32 cellular contexts compared by ENCODE assay signal in the genomic region with DNA sequence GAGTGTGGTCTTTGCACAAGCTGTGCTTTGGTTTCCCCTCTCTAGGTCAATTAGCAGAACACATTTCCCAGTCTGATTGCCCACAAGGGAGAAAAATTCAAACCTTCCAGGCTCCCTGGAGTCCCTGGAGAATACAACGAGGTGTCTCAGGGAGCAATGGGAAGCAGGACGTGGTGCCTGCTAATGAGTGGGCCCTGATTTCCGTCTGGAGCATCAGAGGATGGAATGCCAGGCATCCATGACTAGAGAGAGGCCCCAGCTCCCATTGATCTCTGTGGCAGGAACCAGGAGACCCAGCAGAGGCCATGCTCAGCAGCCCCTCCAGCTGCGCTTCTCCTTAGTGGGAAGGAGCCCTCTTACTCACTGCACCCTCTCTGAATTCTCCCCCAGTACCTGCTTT. TPM values are rescaled to one million over a fixed set of nuclear protein-coding genes. Genes with fewer than 3 reads are reported as not detected.
"Had no signal": no experiment of that assay in that cellular context is flagged by ENCODE, and none has a peak within 500 bp of the region (broad histone marks: within the 10 kb centered on the region; RNA-seq: fewer than 3 reads in every experiment).

No MANE protein-coding gene starts in this region.

- ATAC-seq: activated CD4-positive, CD25-positive, alpha-beta regulatory T cell treated with anti-CD3 and anti-CD28 coated beads, Interleukin-2, amount 50 U/mL, for 24 hours; activated naive CD4-positive, alpha-beta T cell treated with anti-CD3 and anti-CD28 coated beads, Interleukin-2, amount 50 U/mL, for 72 hours; activated T-cell treated with anti-CD3 and anti-CD28 coated beads, Interleukin-2, amount 50 U/mL, for 72 hours; foreskin keratinocyte; gastrocnemius medialis; heart right ventricle; T-helper 17 cell had no signal

- H3K4me1 Mint-ChIP-seq: activated B cell treated with CpG ODN at 0.5 μM for 24 hours; activated CD4-positive, alpha-beta memory T cell treated with anti-CD3 and anti-CD28 coated beads, Interleukin-2, amount 10 ng/mL, durations not matched to agents 7 days and 5 days; activated naive CD4-positive, alpha-beta T cell treated with anti-CD3 and anti-CD28 coated beads, Interleukin-2, amount 10 ng/mL, durations not matched to agents 7 days and 5 days had no signal

- H3K36me3 ChIP-seq: brain microvascular endothelial cell, esophagus muscularis mucosa, gastrocnemius medialis, heart right ventricle, WERI-Rb-1 had no signal

- H3K9me3 Mint-ChIP-seq: activated CD4-positive, alpha-beta memory T cell treated with anti-CD3 and anti-CD28 coated beads, Interleukin-2, amount 10 ng/mL, durations not matched to agents 7 days and 5 days; activated naive CD4-positive, alpha-beta T cell treated with anti-CD3 and anti-CD28 coated beads, Interleukin-2, amount 10 ng/mL, durations not matched to agents 7 days and 5 days; activated naive CD4-positive, alpha-beta T cell treated with anti-CD3 and anti-CD28 coated beads, Interleukin-2, amount 50 U/mL, for 72 hours; activated naive CD8-positive, alpha-beta T cell treated with anti-CD3 and anti-CD28 coated beads, Interleukin-2, amount 10 ng/mL, durations not matched to agents 7 days and 5 days; activated T-cell treated with anti-CD3 and anti-CD28 coated beads, Interleukin-2, amount 50 U/mL, for 24 hours; activated T-cell treated with anti-CD3 and anti-CD28 coated beads, Interleukin-2, amount 50 U/mL, for 72 hours; T-helper 2 cell treated with Interferon-gamma antibody and Interleukin-4, amounts not matched to agents 5 μg/mL and 100 μg/mL, for 36 hours had no signal

- H3K9me3 ChIP-seq: esophagus muscularis mucosa, gastrocnemius medialis, heart right ventricle had no signal

- H3K4me1 ChIP-seq: esophagus muscularis mucosa, foreskin keratinocyte, gastrocnemius medialis, heart right ventricle had no signal

- H3K27ac Mint-ChIP-seq: activated B cell treated with CpG ODN at 0.5 μM for 24 hours; activated CD4-positive, alpha-beta memory T cell treated with anti-CD3 and anti-CD28 coated beads, Interleukin-2, amount 10 ng/mL, durations not matched to agents 7 days and 5 days; activated naive CD4-positive, alpha-beta T cell treated with anti-CD3 and anti-CD28 coated beads, Interleukin-2, amount 10 ng/mL, durations not matched to agents 7 days and 5 days; activated naive CD4-positive, alpha-beta T cell treated with anti-CD3 and anti-CD28 coated beads, Interleukin-2, amount 50 U/mL, for 72 hours; activated naive CD8-positive, alpha-beta T cell treated with anti-CD3 and anti-CD28 coated beads, Interleukin-2, amount 10 ng/mL, durations not matched to agents 7 days and 5 days; activated T-cell treated with anti-CD3 and anti-CD28 coated beads, Interleukin-2, amount 50 U/mL, for 24 hours; activated T-cell treated with anti-CD3 and anti-CD28 coated beads, Interleukin-2, amount 50 U/mL, for 72 hours; T-helper 17 cell; T-helper 2 cell treated with Interferon-gamma antibody and Interleukin-4, amounts not matched to agents 5 μg/mL and 100 μg/mL, for 36 hours had no signal

- H3K36me3 Mint-ChIP-seq: activated naive CD4-positive, alpha-beta T cell treated with anti-CD3 and anti-CD28 coated beads, Interleukin-2, amount 10 ng/mL, durations not matched to agents 7 days and 5 days; activated naive CD4-positive, alpha-beta T cell treated with anti-CD3 and anti-CD28 coated beads, Interleukin-2, amount 50 U/mL, for 72 hours; activated naive CD8-positive, alpha-beta T cell treated with anti-CD3 and anti-CD28 coated beads, Interleukin-2, amount 10 ng/mL, durations not matched to agents 7 days and 5 days had no signal

- DNase-seq: activated B cell treated with CpG ODN at 0.5 μM for 24 hours; activated CD4-positive, alpha-beta memory T cell treated with anti-CD3 and anti-CD28 coated beads, Interleukin-2, amount 10 ng/mL, durations not matched to agents 7 days and 5 days; activated CD4-positive, alpha-beta T cell treated with anti-CD3 and anti-CD28 coated beads for 48 hours; activated CD4-positive, alpha-beta T cell treated with anti-CD3 and anti-CD28 coated beads, Interleukin-2, amount 50 U/mL, for 4 hours; activated CD8-positive, alpha-beta memory T cell treated with anti-CD3 and anti-CD28 coated beads, Interleukin-2, amount 50 U/mL, for 48 hours; activated gamma-delta T cell; activated naive CD4-positive, alpha-beta T cell; activated naive CD4-positive, alpha-beta T cell treated with anti-CD3 and anti-CD28 coated beads, Interleukin-2, amount 10 ng/mL, durations not matched to agents 7 days and 5 days; activated naive CD8-positive, alpha-beta T cell treated with anti-CD3 and anti-CD28 coated beads, Interleukin-2, amount 10 ng/mL, durations not matched to agents 7 days and 5 days; activated T-cell treated with anti-CD3 and anti-CD28 coated beads for 4 hours; activated T-cell treated with anti-CD3 and anti-CD28 coated beads, Interleukin-2, amount 50 U/mL, for 24 hours; activated T-cell treated with anti-CD3 and anti-CD28 coated beads, Interleukin-2, amount 50 U/mL, for 72 hours; brain microvascular endothelial cell; caudate nucleus; cortex of kidney; dermis blood vessel endothelial cell; effector memory CD4-positive, alpha-beta T cell; erythroblast; foreskin keratinocyte; gastrocnemius medialis; glutamatergic neuron; heart right ventricle; T-helper 1 cell; T-helper 17 cell; T1000; WERI-Rb-1 had no signal

- H3K27ac ChIP-seq: brain microvascular endothelial cell, esophagus muscularis mucosa, foreskin keratinocyte, gastrocnemius medialis, heart right ventricle, WERI-Rb-1 had no signal

- H3K4me3 ChIP-seq: esophagus muscularis mucosa, gastrocnemius medialis, heart right ventricle had no signal

- H3K4me3 Mint-ChIP-seq: activated B cell treated with CpG ODN at 0.5 μM for 24 hours; activated CD4-positive, alpha-beta memory T cell treated with anti-CD3 and anti-CD28 coated beads, Interleukin-2, amount 10 ng/mL, durations not matched to agents 7 days and 5 days; activated naive CD4-positive, alpha-beta T cell treated with anti-CD3 and anti-CD28 coated beads, Interleukin-2, amount 10 ng/mL, durations not matched to agents 7 days and 5 days; activated naive CD8-positive, alpha-beta T cell treated with anti-CD3 and anti-CD28 coated beads, Interleukin-2, amount 10 ng/mL, durations not matched to agents 7 days and 5 days; activated T-cell treated with anti-CD3 and anti-CD28 coated beads, Interleukin-2, amount 50 U/mL, for 24 hours; activated T-cell treated with anti-CD3 and anti-CD28 coated beads, Interleukin-2, amount 50 U/mL, for 72 hours; T-helper 17 cell; T-helper 2 cell treated with Interferon-gamma antibody and Interleukin-4, amounts not matched to agents 5 μg/mL and 100 μg/mL, for 36 hours had no signal

RNA-seq across cellular contexts. Expression of a gene that starts 33.2 kb away (rescaled TPM):
- total RNA-seq: activated B cell treated with CpG ODN at 0.5 μM for 24 hours; activated CD4-positive, alpha-beta memory T cell treated with anti-CD3 and anti-CD28 coated beads, Interleukin-2, amount 10 ng/mL, durations not matched to agents 7 days and 5 days; activated naive CD4-positive, alpha-beta T cell treated with anti-CD3 and anti-CD28 coated beads, Interleukin-2, amount 50 U/mL, for 72 hours; activated naive CD8-positive, alpha-beta T cell treated with anti-CD3 and anti-CD28 coated beads, Interleukin-2, amount 10 ng/mL, durations not matched to agents 7 days and 5 days; activated T-cell treated with anti-CD3 and anti-CD28 coated beads, Interleukin-2, amount 50 U/mL, for 72 hours; astrocyte; chondrocyte; dermis blood vessel endothelial cell; esophagus muscularis mucosa; foreskin keratinocyte; gastrocnemius medialis; T-helper 17 cell had no signal
- polyA plus RNA-seq: foreskin keratinocyte had no signal

RNA-seq across cellular contexts. Expression of a gene that starts 36.1 kb away (rescaled TPM):
- total RNA-seq: activated naive CD8-positive, alpha-beta T cell treated with anti-CD3 and anti-CD28 coated beads, Interleukin-2, amount 10 ng/mL, durations not matched to agents 7 days and 5 days; T-helper 17 cell had no signal
